Comparison of ENCODE assay signal across 18 cellular contexts in genomic region chr10:49457686-49458085, GRCh38.
"Had no signal": no experiment of that assay in that cellular context is flagged by ENCODE, and none has a peak within 500 bp of the region (broad histone marks: within the 10 kb centered on the region; RNA-seq: fewer than 3 reads in every experiment).

No MANE protein-coding gene starts in this region.

- H3K36me3 ChIP-seq: breast epithelium, prostate gland had no signal

- H3K27ac ChIP-seq: breast epithelium, prostate gland, suprapubic skin, upper lobe of left lung had no signal

- H3K4me1 ChIP-seq: breast epithelium, prostate gland, suprapubic skin, upper lobe of left lung had no signal

- H3K27me3 ChIP-seq: breast epithelium, suprapubic skin, upper lobe of left lung had no signal

- H3K4me3 ChIP-seq: breast epithelium, prostate gland, suprapubic skin, upper lobe of left lung had no signal

- DNase-seq: activated CD4-positive, alpha-beta T cell treated with anti-CD3 and anti-CD28 coated beads, Interleukin-2, amount 10 ng/mL, durations not matched to agents 7 days and 5 days; activated CD4-positive, CD25-positive, alpha-beta regulatory T cell; activated CD8-positive, alpha-beta memory T cell treated with anti-CD3 and anti-CD28 coated beads for 24 hours; activated gamma-delta T cell treated with Interleukin-2 at 50 U/mL for 16 hours; anterior cingulate cortex; cerebellar nuclear complex; dermis blood vessel endothelial cell; erythroblast; foreskin fibroblast; hypothalamus; kidney glomerular epithelial cell; mesendoderm; right cardiac atrium; small intestine; upper lobe of left lung had no signal

- FAIRE-seq: small intestine had no signal
